Comparison of ENCODE assay signal across 13 cellular contexts in the genomic region with DNA sequence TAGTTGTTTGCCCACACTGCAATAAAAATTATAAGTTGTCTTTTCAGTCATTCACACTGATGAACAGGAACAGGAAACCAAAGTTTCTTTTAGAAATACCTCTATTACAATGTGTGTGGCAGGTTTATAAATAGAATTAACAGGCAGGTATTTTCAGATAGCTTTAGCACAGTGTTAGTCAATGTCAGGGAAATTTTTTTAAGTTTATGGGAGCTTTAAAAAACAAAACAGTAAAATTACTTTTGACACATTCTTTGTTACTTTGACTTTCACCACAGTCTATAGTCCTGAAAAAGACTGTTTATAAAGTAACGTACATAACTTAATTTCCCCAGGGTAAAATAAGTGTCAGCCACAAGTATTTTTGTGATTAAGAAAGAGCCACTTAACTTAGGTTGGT.
DNase-seq lines count a peak whose midpoint lies in the region; ATAC-seq and TF ChIP-seq lines count a peak whose summit lies in the region.
"Had no signal": no experiment of that assay in that cellular context is flagged by ENCODE, and none has a peak within 500 bp of the region (broad histone marks: within the 10 kb centered on the region; RNA-seq: fewer than 3 reads in every experiment).

No MANE protein-coding gene starts in this region.

- DNase-seq in GM10266 (ENCODE audit: extremely low spot score) (peak; percentile 36), epidermal melanocyte (ENCODE audit: insufficient read length, low spot score) (no peak), globus pallidus (ENCODE audit: low spot score) (no peak), NCI-H2029 treated with DMSO at 0.1 percent for 48 hours (lab: John Stamatoyannopoulos, UW) (no peak), NCI-H1417 treated with DMSO at 0.1 percent for 48 hours (lab: John Stamatoyannopoulos, UW) (no peak)
- DNase-seq: activated CD4-positive, alpha-beta T cell treated with anti-CD3 and anti-CD28 coated beads, Interleukin-2, amount 50 U/mL, for 1 hour; activated naive CD4-positive, alpha-beta T cell treated with Interleukin-2 at 50 U/mL for 16 hours; islet precursor cell; NCI-H1105; right cardiac atrium had no signal

- ATAC-seq in GM19395 (IDR thresholded peaks at IDR 0.05; ENCODE audit: unreplicated experiment) (peak; percentile 91), HG02678 (IDR thresholded peaks at IDR 0.05; ENCODE audit: unreplicated experiment) (peak; percentile 68), HG03432 (IDR thresholded peaks at IDR 0.05; ENCODE audit: unreplicated experiment) (peak; percentile 91)
- ATAC-seq: right cardiac atrium had no signal

- no peak for TF ChIP-seq CTCF in GM10266 (IDR thresholded peaks at IDR 0.05; ENCODE audit: control insufficient read depth, insufficient read depth, low read depth, missing control alignments)
